In genomic region chr1:220966874-220967631, GRCh38 we compare ENCODE assay signal across 17 cellular contexts.
DNase-seq lines count a peak whose midpoint lies in the region; ATAC-seq and TF ChIP-seq lines count a peak whose summit lies in the region.
"Had no signal": no experiment of that assay in that cellular context is flagged by ENCODE, and none has a peak within 500 bp of the region (broad histone marks: within the 10 kb centered on the region; RNA-seq: fewer than 3 reads in every experiment).

No MANE protein-coding gene starts in this region.

- H3K36me3 Mint-ChIP-seq in dendritic cell treated with granulocyte-macrophage colony-stimulating factor and Interleukin-4, amounts not matched to agents 40 ng/mL and 50 ng/mL, for 4 days (ENCODE audit: low read depth) = peaks cover 7% of the 10 kb centered on the region
- no peaks in the 10 kb centered on the region for H3K36me3 Mint-ChIP-seq in activated T-cell treated with anti-CD3 and anti-CD28 coated beads, Interleukin-2, amount 50 U/mL, for 72 hours (ENCODE audit: insufficient read depth in 2 of 2)
- no peaks in the 10 kb centered on the region for H3K36me3 Mint-ChIP-seq in activated CD8-positive, alpha-beta T cell treated with anti-CD3 and anti-CD28 coated beads, Interleukin-2, amount 10 ng/mL, durations not matched to agents 7 days and 5 days (ENCODE audit: low read depth)
- H3K36me3 Mint-ChIP-seq: CD4-positive, alpha-beta memory T cell; IgD-negative memory B cell had no signal

- peaks cover 12% of the 10 kb centered on the region for H3K27me3 Mint-ChIP-seq in dendritic cell treated with granulocyte-macrophage colony-stimulating factor and Interleukin-4, amounts not matched to agents 40 ng/mL and 50 ng/mL, for 4 days
- no peaks in the 10 kb centered on the region for H3K27me3 Mint-ChIP-seq in activated T-cell treated with anti-CD3 and anti-CD28 coated beads, Interleukin-2, amount 50 U/mL, for 72 hours (ENCODE audit: low read depth)
- H3K27me3 Mint-ChIP-seq in activated CD8-positive, alpha-beta T cell treated with anti-CD3 and anti-CD28 coated beads, Interleukin-2, amount 10 ng/mL, durations not matched to agents 7 days and 5 days (ENCODE audit: low read depth) = no peaks in the 10 kb centered on the region
- H3K27me3 Mint-ChIP-seq: CD4-positive, alpha-beta memory T cell; IgD-negative memory B cell had no signal

- intact Hi-C loops in left ventricle myocardium inferior (cut with micrococcal nuclease) = no loop called here
- intact Hi-C loops in Right ventricle myocardium superior (cut with DNase I) = no loop called here
- intact Hi-C loops in dendritic cell treated with granulocyte-macrophage colony-stimulating factor and Interleukin-4, amounts not matched to agents 40 ng/mL and 50 ng/mL, for 4 days (cut with micrococcal nuclease) = no loop called here
- intact Hi-C loops in lower leg skin (cut with DNase I; ENCODE audit: low total_unique reads) = no loop called here

- peak overlapping the region; percentile 54 for H3K27ac ChIP-seq in left ventricle myocardium inferior (replicated peaks)
- H3K27ac ChIP-seq: A549, adrenal gland had no signal

- peak overlapping the region; percentile 26 for H3K27ac Mint-ChIP-seq in dendritic cell treated with granulocyte-macrophage colony-stimulating factor and Interleukin-4, amounts not matched to agents 40 ng/mL and 50 ng/mL, for 4 days
- no peak overlapping the region for H3K27ac Mint-ChIP-seq in activated T-cell treated with anti-CD3 and anti-CD28 coated beads, Interleukin-2, amount 50 U/mL, for 72 hours
- H3K27ac Mint-ChIP-seq in activated CD8-positive, alpha-beta T cell treated with anti-CD3 and anti-CD28 coated beads, Interleukin-2, amount 10 ng/mL, durations not matched to agents 7 days and 5 days = no peak overlapping the region
- H3K27ac Mint-ChIP-seq: activated T-helper 2 cell treated with anti-CD3 and anti-CD28 coated beads, Interferon-gamma antibody, Interleukin-2, Interleukin-4, amounts not matched to agents 10 μg/mL and 5 μg/mL and 100 μg/mL, durations not matched to agents 14 hours and 24 hours and 36 hours; CD4-positive, alpha-beta memory T cell; IgD-negative memory B cell had no signal

- H3K9me3 Mint-ChIP-seq in dendritic cell treated with granulocyte-macrophage colony-stimulating factor and Interleukin-4, amounts not matched to agents 40 ng/mL and 50 ng/mL, for 4 days = peaks cover 11% of the 10 kb centered on the region
- peaks cover 4 to 7% of the 10 kb centered on the region in 2 donors for H3K9me3 Mint-ChIP-seq in activated T-cell treated with anti-CD3 and anti-CD28 coated beads, Interleukin-2, amount 50 U/mL, for 72 hours
- H3K9me3 Mint-ChIP-seq in activated CD8-positive, alpha-beta T cell treated with anti-CD3 and anti-CD28 coated beads, Interleukin-2, amount 10 ng/mL, durations not matched to agents 7 days and 5 days (ENCODE audit: insufficient read depth) = no peaks in the 10 kb centered on the region

- no peaks in the 10 kb centered on the region for H3K36me3 ChIP-seq in left ventricle myocardium inferior
- H3K36me3 ChIP-seq: adrenal gland had no signal

- peaks cover 10% of the 10 kb centered on the region for H3K4me1 ChIP-seq in left ventricle myocardium inferior
- H3K4me1 ChIP-seq: adrenal gland had no signal

- CTCF ChIA-PET in activated CD8-positive, alpha-beta T cell treated with anti-CD3 and anti-CD28 coated beads, Interleukin-2, amount 10 ng/mL, durations not matched to agents 7 days and 5 days (lab: Charles Lee) = no interaction called here

- H3K9me3 ChIP-seq in left ventricle myocardium inferior (replicated peaks) = peaks cover 18% of the 10 kb centered on the region
- H3K9me3 ChIP-seq: adrenal gland had no signal

- WGBS in lower leg skin, 2 donors = 77 to 78% methylated on average over 8 of the region's 8 CpGs

- DNase-seq in left ventricle myocardium inferior = no peak
- no peak for DNase-seq in Right ventricle myocardium superior
- peak; percentile 90 for DNase-seq in OCI-M1 (lab: John Stamatoyannopoulos, UW)
- DNase-seq in Ammon's horn (ENCODE audit: low spot score) = no peak
- DNase-seq in activated T-cell treated with anti-CD3 and anti-CD28 coated beads, Interleukin-2, amount 50 U/mL, for 72 hours = no peak
- DNase-seq in lower leg skin (ENCODE audit: low spot score in 2 of 2) = no peak
- DNase-seq in activated CD8-positive, alpha-beta T cell treated with anti-CD3 and anti-CD28 coated beads, Interleukin-2, amount 10 ng/mL, durations not matched to agents 7 days and 5 days = no peak
- DNase-seq: adrenal gland; CD4-positive, alpha-beta memory T cell; central memory CD4-positive, alpha-beta T cell; effector CD8-positive, alpha-beta T cell; NCI-H526 treated with DMSO at 0.1 percent for 48 hours had no signal

- no peak for ATAC-seq in Right ventricle myocardium superior (ENCODE audit: poor library complexity)
- ATAC-seq in activated T-cell treated with anti-CD3 and anti-CD28 coated beads, Interleukin-2, amount 50 U/mL, for 72 hours (replicated peaks in 1 of 2) = no peak
- no peak for ATAC-seq in activated CD8-positive, alpha-beta T cell treated with anti-CD3 and anti-CD28 coated beads, Interleukin-2, amount 10 ng/mL, durations not matched to agents 7 days and 5 days
- ATAC-seq: A549, left lobe of liver had no signal

- H3K4me3 Mint-ChIP-seq in dendritic cell treated with granulocyte-macrophage colony-stimulating factor and Interleukin-4, amounts not matched to agents 40 ng/mL and 50 ng/mL, for 4 days = no peak overlapping the region
- H3K4me3 Mint-ChIP-seq in activated T-cell treated with anti-CD3 and anti-CD28 coated beads, Interleukin-2, amount 50 U/mL, for 72 hours = no peak overlapping the region
- H3K4me3 Mint-ChIP-seq in activated CD8-positive, alpha-beta T cell treated with anti-CD3 and anti-CD28 coated beads, Interleukin-2, amount 10 ng/mL, durations not matched to agents 7 days and 5 days = no peak overlapping the region
- H3K4me3 Mint-ChIP-seq: CD4-positive, alpha-beta memory T cell; IgD-negative memory B cell had no signal

- POLR2A ChIA-PET in activated CD8-positive, alpha-beta T cell treated with anti-CD3 and anti-CD28 coated beads, Interleukin-2, amount 10 ng/mL, durations not matched to agents 7 days and 5 days (lab: Charles Lee) = no interaction called here

- no peaks in the 10 kb centered on the region for H3K27me3 ChIP-seq in left ventricle myocardium inferior (ENCODE audit: low read depth)
- H3K27me3 ChIP-seq: adrenal gland had no signal

- TF ChIP-seq CTCF in left ventricle myocardium inferior (IDR thresholded peaks at IDR 0.05; ENCODE audit: borderline replicate concordance) (no peak), lower leg skin (IDR thresholded peaks at IDR 0.05) (no peak)

- H3K4me3 ChIP-seq in left ventricle myocardium inferior (no peak overlapping the region), lower leg skin (ENCODE audit: low read depth, poor library complexity, severe bottlenecking) (no peak overlapping the region)
- H3K4me3 ChIP-seq: A549, adrenal gland had no signal

- H3K4me1 Mint-ChIP-seq in dendritic cell treated with granulocyte-macrophage colony-stimulating factor and Interleukin-4, amounts not matched to agents 40 ng/mL and 50 ng/mL, for 4 days (ENCODE audit: low read depth) = peaks cover 7% of the 10 kb centered on the region
- no peaks in the 10 kb centered on the region for H3K4me1 Mint-ChIP-seq in activated T-cell treated with anti-CD3 and anti-CD28 coated beads, Interleukin-2, amount 50 U/mL, for 72 hours (ENCODE audit: low read depth)
- no peaks in the 10 kb centered on the region for H3K4me1 Mint-ChIP-seq in activated CD8-positive, alpha-beta T cell treated with anti-CD3 and anti-CD28 coated beads, Interleukin-2, amount 10 ng/mL, durations not matched to agents 7 days and 5 days (ENCODE audit: low read depth)
- H3K4me1 Mint-ChIP-seq: CD4-positive, alpha-beta memory T cell; IgD-negative memory B cell had no signal

- TF ChIP-seq POLR2A in lower leg skin (IDR thresholded peaks at IDR 0.05) = no peak
